Comparison of ENCODE assay signal across 20 cellular contexts in genomic region chr12:95626854-95627253, GRCh38.
A peak's percentile ranks its signal among the peaks of the same experiment; 100 is the strongest.
DNase-seq lines count a peak whose midpoint lies in the region; ATAC-seq, FAIRE-seq and TF ChIP-seq lines count a peak whose summit lies in the region.
"Had no signal": no experiment of that assay in that cellular context is flagged by ENCODE, and none has a peak within 500 bp of the region (broad histone marks: within the 10 kb centered on the region; RNA-seq: fewer than 3 reads in every experiment).

No MANE protein-coding gene starts in this region.

- H3K9me3 ChIP-seq in A549 (peaks cover 1% of the 10 kb centered on the region; the same call in 1 of the 3 replicates), breast epithelium (no peaks in the 10 kb centered on the region)

- no peaks in the 10 kb centered on the region for H3K27me3 ChIP-seq in breast epithelium

- no peak for FAIRE-seq in A549 (lab: Jason Lieb, UNC)
- FAIRE-seq: G401.6, GM18507 had no signal

- TF ChIP-seq POLR2A in A549 (IDR thresholded peaks at IDR 0.05; ENCODE audit: low read length) (no peak), breast epithelium (IDR thresholded peaks at IDR 0.05) (no peak)

- intact Hi-C loops in breast epithelium (cut with DNase I; ENCODE audit: low total_unique reads): loop anchor here (5.0 kb wide), 1 partner anchor 820 kb away; no protein-coding TSS in a partner anchor

- CTCF ChIA-PET in A549 (lab: Yijun Ruan, JAX): interaction anchor here (1.7 kb wide), 1 partner anchor 10 kb away, joined by 5 read pairs; no protein-coding TSS in a partner anchor

- H3K4me1 ChIP-seq in A549 (peaks cover 24% of the 10 kb centered on the region), breast epithelium (no peaks in the 10 kb centered on the region)

- H3K4me3 ChIP-seq in A549 (no peak overlapping the region), breast epithelium (no peak overlapping the region)

- ATAC-seq in A549 (no peak), HG03025 (IDR thresholded peaks at IDR 0.05; ENCODE audit: low FRiP score, unreplicated experiment) (no peak), HG02588 (IDR thresholded peaks at IDR 0.05; ENCODE audit: unreplicated experiment) (no peak)
- ATAC-seq: PC-3, T-helper 17 cell had no signal

- no peak for TF ChIP-seq EP300 in A549 (IDR thresholded peaks at IDR 0.05)

- H3K36me3 ChIP-seq in breast epithelium: no peaks in the 10 kb centered on the region

- TF ChIP-seq CTCF in A549 (IDR thresholded peaks at IDR 0.05): no peak
- TF ChIP-seq CTCF in breast epithelium (IDR thresholded peaks at IDR 0.05): no peak

- TF ChIP-seq RAD21 in A549 (conservative IDR thresholded peaks at IDR 0.05 in 1 of 2, IDR thresholded peaks at IDR 0.05 in 1 of 2): no peak

- POLR2A ChIA-PET in A549 (lab: Yijun Ruan, JAX): no interaction called here

- H3K27ac ChIP-seq in A549: peak overlapping the region; percentile 48 to 84; a peak in 4 of 6 replicates
- no peak overlapping the region for H3K27ac ChIP-seq in breast epithelium

- DNase-seq in A549 (ENCODE audit: low read depth in 1 of 2, low spot score in 1 of 2): no peak
- peak; percentile 52 for DNase-seq in COLO668 (lab: John Stamatoyannopoulos, UW; ENCODE audit: unreplicated experiment)
- peak; percentile 81 for DNase-seq in NCI-H345 (lab: John Stamatoyannopoulos, UW)
- peak; percentile 19 for DNase-seq in kidney tubule cell (ENCODE audit: low spot score)
- no peak for DNase-seq in breast epithelium (ENCODE audit: low spot score in 2 of 2)
- no peak for DNase-seq in T-helper 2 cell
- DNase-seq: CD4-positive, CD25-positive, alpha-beta regulatory T cell; DND-41; GOT3; Karpas-422; MM.1S; NCI-H1105; NCI-H187 treated with DMSO at 0.1 percent for 48 hours; NCI-H526; PC-3; T-helper 17 cell had no signal

- WGBS in A549 (ENCODE audit: missing lambda C conversion rate): 76% methylated on average over 5 of the region's 5 CpGs

- H3K4me2 ChIP-seq in A549: no peak overlapping the region

TF ChIP-seq in A549, 52 proteins besides CTCF, POLR2A, EP300 and RAD21:
- TF ChIP-seq RARB (CRISPR knock-in tag; IDR thresholded peaks at IDR 0.05) (no peak), HOXB13 (CRISPR knock-in tag; IDR thresholded peaks at IDR 0.05; ENCODE audit: low read depth) (no peak), TP53 (CRISPR knock-in tag; IDR thresholded peaks at IDR 0.05) (no peak), BCL3 (IDR thresholded peaks at IDR 0.05) (no peak), RFX5 (IDR thresholded peaks at IDR 0.05) (no peak), JUN (IDR thresholded peaks at IDR 0.05) (no peak), PBX3 (IDR thresholded peaks at IDR 0.05) (no peak), HEYL (CRISPR knock-in tag; IDR thresholded peaks at IDR 0.05) (no peak), USF2 (IDR thresholded peaks at IDR 0.05) (no peak), RCOR1 (IDR thresholded peaks at IDR 0.05; ENCODE audit: low read depth, low read length) (no peak)

Comparison
In these comparisons a context has a peak if more than half of its experiments do, and no peak if none do; other contexts are left out.
1. DNase-seq: peak in COLO668 (single experiment), NCI-H345 (single experiment) and kidney tubule cell (single experiment); none in A549 (0 of 2), breast epithelium (0 of 2) and T-helper 2 cell (0 of 5).
2. H3K27ac ChIP-seq: peak in A549 (2 of 2); none in breast epithelium (0 of 2).